In the genomic region with DNA sequence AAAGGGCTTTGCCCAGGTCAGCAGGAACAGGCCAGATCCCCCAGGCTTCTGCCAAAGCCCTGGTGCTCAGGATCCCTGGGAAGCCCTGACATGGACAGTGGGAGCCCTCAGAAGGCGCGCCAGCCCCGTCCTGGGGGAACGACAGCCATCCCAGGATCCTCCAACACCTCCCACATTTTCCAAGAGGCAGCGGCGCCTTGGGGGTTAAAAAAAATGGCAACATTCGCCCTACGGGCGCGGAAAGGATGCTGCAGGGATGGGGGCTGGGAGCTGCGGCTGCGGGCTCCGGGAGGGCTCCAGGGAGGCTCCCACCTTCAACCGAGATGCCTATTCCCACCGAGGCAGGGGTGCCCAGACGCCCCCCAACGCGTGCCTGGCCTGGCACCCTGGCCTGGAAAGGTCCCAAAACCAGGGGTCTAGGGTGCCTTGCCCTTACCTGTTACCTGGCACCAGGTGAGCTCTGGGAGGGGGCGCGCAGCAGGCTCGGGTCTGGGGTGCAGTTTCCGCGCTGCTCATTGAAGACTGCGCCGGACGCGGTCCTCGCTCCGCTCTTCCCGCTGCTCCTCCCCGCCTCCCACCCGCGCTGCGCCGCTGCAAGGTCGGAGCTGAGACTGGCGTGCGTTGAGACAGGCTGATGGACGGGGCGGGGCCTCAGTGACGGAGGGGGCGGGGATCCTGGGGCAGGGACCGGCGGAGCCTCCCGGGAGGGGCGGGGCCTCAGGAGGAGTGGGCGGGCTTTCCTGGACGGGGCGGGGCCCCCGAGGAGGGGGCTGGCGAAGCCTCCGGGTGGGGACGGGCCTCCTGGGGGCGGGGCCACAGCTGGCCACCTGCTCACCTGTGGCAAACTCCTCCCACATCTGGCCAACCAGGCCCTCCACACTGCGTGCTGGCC, we compare ENCODE assay signal across 8 cellular contexts. TPM values are rescaled to one million over a fixed set of nuclear protein-coding genes. Genes with fewer than 3 reads are reported as not detected.
A peak's percentile ranks its signal among the peaks of the same experiment; 100 is the strongest.
DNase-seq lines count a peak whose midpoint lies in the region; ATAC-seq and TF ChIP-seq lines count a peak whose summit lies in the region.

ABCB9 (minus strand) TSS at position 613 of the 892 bp plus-strand sequence. CDS start 6,228 bp downstream, outside the sequence.

- H3K27ac ChIP-seq in HUES48 (ENCODE audit: low read depth, low read length), result no peak within 1 kb of the TSS

- TF ChIP-seq POLR2A in erythroblast (IDR thresholded peaks at IDR 0.05; ENCODE audit: low read length), result peak; percentile 52

- no peaks in the 10 kb centered on the region for H3K9me3 ChIP-seq in HUES48 (ENCODE audit: control insufficient read depth, insufficient read depth, low read length)
- H3K9me3 ChIP-seq in mucosa of descending colon, result no peaks in the 10 kb centered on the region

- no peak within 1 kb of the TSS for H3K9ac ChIP-seq in HUES48 (ENCODE audit: low read depth, low read length)

- H3K4me1 ChIP-seq in HUES48 (ENCODE audit: control insufficient read depth, insufficient read depth, low read length) (0 out of 2 replicates have a peak, but pooled peaks cover 2% of the 10 kb centered on the region), mucosa of descending colon (ENCODE audit: low read depth) (peaks cover 35% of the 10 kb centered on the region)

- TF ChIP-seq CTCF in mucosa of descending colon (IDR thresholded peaks at IDR 0.05), result no peak

- H3K4me3 ChIP-seq in HUES48 (ENCODE audit: low read depth, low read length), result peak within 1 kb of the TSS; percentile 84
- no peak within 1 kb of the TSS for H3K4me3 ChIP-seq in mucosa of descending colon

- ATAC-seq in GM19351 (IDR thresholded peaks at IDR 0.05; ENCODE audit: unreplicated experiment) (peak; percentile 78), mucosa of descending colon (peak; percentile 94)

- DNase-seq in AML-193 (lab: John Stamatoyannopoulos, UW) (peak; percentile 70 to 75), OCI-M1 (lab: John Stamatoyannopoulos, UW) (peak; percentile 94), activated T-cell treated with anti-CD3 and anti-CD28 coated beads for 48 hours (ENCODE audit: low read depth) (peak; percentile 91), erythroblast (lab: John Stamatoyannopoulos, UW) (peak; percentile 95 to 97), mucosa of descending colon (peak; percentile 97 to 99 (median 98))
- DNase-seq in stimulated activated CD8-positive, alpha-beta memory T cell treated with anti-CD3 and anti-CD28 coated beads, Interleukin-4, amount 100 ng/mL, for 1 hour (ENCODE audit: low read depth in 2 of 2, low spot score in 1 of 2), result peak; percentile 87 to 94

- intact Hi-C loops in mucosa of descending colon (cut with DNase I, micrococcal nuclease), result no loop called here

- H3K36me3 ChIP-seq in HUES48 (ENCODE audit: control insufficient read depth, insufficient read depth, low read length) (no peaks in the 10 kb centered on the region), mucosa of descending colon (ENCODE audit: low read depth) (no peaks in the 10 kb centered on the region)

- H3K27me3 ChIP-seq in HUES48 (ENCODE audit: control insufficient read depth, insufficient read depth, low read length), result no peaks in the 10 kb centered on the region

RNA-seq across cellular contexts. Expression of gene ABCB9, which starts in this region (rescaled TPM):
- 1 to 10 TPM; 6.3 to 8.2 (median 6.4) TPM for total RNA-seq in mucosa of descending colon
